Comparison of ENCODE assay signal across 1 cellular context in the genomic region with DNA sequence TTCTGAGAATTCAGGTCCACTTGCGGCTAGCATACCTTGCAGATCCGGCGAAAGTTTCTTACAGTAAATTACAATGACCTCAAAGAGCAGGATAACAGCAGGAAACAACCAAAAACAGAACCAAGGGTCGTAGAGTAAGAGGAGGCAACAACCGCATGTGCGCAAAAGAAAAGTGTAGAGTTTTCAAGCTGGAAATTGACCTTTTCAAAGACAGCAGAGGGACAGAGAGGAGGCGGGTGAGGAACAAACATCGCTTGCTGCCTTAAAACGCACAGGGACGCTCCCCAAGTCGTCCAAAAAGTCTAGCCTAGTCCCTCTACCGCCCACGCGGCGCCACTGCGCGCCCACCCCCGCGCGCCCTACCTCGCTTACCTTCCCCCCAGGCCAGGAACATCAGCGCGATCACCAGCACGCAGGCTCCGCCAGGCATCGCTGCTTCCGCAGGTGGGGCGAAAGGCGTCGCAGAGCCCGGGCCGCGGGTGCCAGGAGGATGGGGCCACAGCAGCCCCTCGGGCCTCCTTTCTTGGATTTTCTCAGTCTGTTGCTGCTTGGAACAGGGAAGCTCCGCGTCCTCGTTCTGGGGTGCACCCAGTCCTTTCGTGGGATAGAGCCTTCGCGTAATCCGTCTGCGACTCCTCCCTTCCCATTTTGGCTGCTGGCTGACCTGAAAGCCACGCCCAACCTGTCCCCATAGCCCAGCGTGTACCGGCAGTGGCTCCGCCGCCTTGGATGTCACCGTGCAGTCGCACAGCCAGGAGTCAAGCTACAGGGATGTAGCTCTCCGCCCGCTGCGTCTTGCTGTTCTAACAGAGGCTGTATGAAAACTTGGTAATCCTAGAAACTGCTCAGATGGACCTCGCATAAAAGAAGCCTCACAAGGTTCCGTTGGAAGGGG.
A peak's percentile ranks its signal among the peaks of the same experiment; 100 is the strongest.
TF ChIP-seq lines count a peak whose summit lies in the region.

A gene (minus strand): TSS at position 579 of the 895 bp plus-strand sequence. CDS start 149 bp downstream, at position 430.

TF ChIP-seq in K562, 482 proteins besides CTCF, POLR2A, EP300 and RAD21 (continued from another document and continues in another):
- TF ChIP-seq, protein P1, sequence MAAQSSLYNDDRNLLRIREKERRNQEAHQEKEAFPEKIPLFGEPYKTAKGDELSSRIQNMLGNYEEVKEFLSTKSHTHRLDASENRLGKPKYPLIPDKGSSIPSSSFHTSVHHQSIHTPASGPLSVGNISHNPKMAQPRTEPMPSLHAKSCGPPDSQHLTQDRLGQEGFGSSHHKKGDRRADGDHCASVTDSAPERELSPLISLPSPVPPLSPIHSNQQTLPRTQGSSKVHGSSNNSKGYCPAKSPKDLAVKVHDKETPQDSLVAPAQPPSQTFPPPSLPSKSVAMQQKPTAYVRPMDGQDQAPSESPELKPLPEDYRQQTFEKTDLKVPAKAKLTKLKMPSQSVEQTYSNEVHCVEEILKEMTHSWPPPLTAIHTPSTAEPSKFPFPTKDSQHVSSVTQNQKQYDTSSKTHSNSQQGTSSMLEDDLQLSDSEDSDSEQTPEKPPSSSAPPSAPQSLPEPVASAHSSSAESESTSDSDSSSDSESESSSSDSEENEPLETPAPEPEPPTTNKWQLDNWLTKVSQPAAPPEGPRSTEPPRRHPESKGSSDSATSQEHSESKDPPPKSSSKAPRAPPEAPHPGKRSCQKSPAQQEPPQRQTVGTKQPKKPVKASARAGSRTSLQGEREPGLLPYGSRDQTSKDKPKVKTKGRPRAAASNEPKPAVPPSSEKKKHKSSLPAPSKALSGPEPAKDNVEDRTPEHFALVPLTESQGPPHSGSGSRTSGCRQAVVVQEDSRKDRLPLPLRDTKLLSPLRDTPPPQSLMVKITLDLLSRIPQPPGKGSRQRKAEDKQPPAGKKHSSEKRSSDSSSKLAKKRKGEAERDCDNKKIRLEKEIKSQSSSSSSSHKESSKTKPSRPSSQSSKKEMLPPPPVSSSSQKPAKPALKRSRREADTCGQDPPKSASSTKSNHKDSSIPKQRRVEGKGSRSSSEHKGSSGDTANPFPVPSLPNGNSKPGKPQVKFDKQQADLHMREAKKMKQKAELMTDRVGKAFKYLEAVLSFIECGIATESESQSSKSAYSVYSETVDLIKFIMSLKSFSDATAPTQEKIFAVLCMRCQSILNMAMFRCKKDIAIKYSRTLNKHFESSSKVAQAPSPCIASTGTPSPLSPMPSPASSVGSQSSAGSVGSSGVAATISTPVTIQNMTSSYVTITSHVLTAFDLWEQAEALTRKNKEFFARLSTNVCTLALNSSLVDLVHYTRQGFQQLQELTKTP (IDR thresholded peaks at IDR 0.05; ENCODE audit: low read depth in 1 of 2, partially characterized antibody in 2 of 2), result peak; percentile 78 to 88
- TF ChIP-seq NFIX (CRISPR knock-in tag; IDR thresholded peaks at IDR 0.05; ENCODE audit: low read depth) (no peak), CREBBP (IDR thresholded peaks at IDR 0.05; ENCODE audit: low read depth, low read length) (no peak), HDAC2 (IDR thresholded peaks at IDR 0.05) (peak; percentile 75; the same call in 1 of the 2 replicates), BRF1 (IDR thresholded peaks at IDR 0.05; ENCODE audit: borderline replicate concordance, extremely low read depth, insufficient read length) (no peak), PHB2 (IDR thresholded peaks at IDR 0.05; ENCODE audit: low read depth) (no peak), MAFK (IDR thresholded peaks at IDR 0.05; ENCODE audit: low read length) (no peak; the same call in 1 of the 2 replicates), RBM22 (IDR thresholded peaks at IDR 0.05; ENCODE audit: low read depth, low read length, poor library complexity, severe bottlenecking) (peak; percentile 45), SRSF1 (IDR thresholded peaks at IDR 0.05; ENCODE audit: low read depth, low read length) (no peak), HMGN3 (IDR thresholded peaks at IDR 0.05; ENCODE audit: borderline replicate concordance, extremely low read depth, insufficient read length, low read depth, low read length) (peak; percentile 99), KDM5B (IDR thresholded peaks at IDR 0.05; ENCODE audit: insufficient replicate concordance, low read depth, low read length) (peak; percentile 72)
- TF ChIP-seq, protein P2, sequence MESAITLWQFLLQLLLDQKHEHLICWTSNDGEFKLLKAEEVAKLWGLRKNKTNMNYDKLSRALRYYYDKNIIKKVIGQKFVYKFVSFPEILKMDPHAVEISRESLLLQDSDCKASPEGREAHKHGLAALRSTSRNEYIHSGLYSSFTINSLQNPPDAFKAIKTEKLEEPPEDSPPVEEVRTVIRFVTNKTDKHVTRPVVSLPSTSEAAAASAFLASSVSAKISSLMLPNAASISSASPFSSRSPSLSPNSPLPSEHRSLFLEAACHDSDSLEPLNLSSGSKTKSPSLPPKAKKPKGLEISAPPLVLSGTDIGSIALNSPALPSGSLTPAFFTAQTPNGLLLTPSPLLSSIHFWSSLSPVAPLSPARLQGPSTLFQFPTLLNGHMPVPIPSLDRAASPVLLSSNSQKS (CRISPR knock-in tag; IDR thresholded peaks at IDR 0.05), result no peak
- TF ChIP-seq, protein P3, sequence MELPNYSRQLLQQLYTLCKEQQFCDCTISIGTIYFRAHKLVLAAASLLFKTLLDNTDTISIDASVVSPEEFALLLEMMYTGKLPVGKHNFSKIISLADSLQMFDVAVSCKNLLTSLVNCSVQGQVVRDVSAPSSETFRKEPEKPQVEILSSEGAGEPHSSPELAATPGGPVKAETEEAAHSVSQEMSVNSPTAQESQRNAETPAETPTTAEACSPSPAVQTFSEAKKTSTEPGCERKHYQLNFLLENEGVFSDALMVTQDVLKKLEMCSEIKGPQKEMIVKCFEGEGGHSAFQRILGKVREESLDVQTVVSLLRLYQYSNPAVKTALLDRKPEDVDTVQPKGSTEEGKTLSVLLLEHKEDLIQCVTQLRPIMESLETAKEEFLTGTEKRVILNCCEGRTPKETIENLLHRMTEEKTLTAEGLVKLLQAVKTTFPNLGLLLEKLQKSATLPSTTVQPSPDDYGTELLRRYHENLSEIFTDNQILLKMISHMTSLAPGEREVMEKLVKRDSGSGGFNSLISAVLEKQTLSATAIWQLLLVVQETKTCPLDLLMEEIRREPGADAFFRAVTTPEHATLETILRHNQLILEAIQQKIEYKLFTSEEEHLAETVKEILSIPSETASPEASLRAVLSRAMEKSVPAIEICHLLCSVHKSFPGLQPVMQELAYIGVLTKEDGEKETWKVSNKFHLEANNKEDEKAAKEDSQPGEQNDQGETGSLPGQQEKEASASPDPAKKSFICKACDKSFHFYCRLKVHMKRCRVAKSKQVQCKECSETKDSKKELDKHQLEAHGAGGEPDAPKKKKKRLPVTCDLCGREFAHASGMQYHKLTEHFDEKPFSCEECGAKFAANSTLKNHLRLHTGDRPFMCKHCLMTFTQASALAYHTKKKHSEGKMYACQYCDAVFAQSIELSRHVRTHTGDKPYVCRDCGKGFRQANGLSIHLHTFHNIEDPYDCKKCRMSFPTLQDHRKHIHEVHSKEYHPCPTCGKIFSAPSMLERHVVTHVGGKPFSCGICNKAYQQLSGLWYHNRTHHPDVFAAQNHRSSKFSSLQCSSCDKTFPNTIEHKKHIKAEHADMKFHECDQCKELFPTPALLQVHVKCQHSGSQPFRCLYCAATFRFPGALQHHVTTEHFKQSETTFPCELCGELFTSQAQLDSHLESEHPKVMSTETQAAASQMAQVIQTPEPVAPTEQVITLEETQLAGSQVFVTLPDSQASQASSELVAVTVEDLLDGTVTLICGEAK (IDR thresholded peaks at IDR 0.05), result no peak; the same call in 1 of the 2 replicates
- TF ChIP-seq, protein P3 (CRISPR knock-in tag; IDR thresholded peaks at IDR 0.05), result no peak
- TF ChIP-seq, protein P4, sequence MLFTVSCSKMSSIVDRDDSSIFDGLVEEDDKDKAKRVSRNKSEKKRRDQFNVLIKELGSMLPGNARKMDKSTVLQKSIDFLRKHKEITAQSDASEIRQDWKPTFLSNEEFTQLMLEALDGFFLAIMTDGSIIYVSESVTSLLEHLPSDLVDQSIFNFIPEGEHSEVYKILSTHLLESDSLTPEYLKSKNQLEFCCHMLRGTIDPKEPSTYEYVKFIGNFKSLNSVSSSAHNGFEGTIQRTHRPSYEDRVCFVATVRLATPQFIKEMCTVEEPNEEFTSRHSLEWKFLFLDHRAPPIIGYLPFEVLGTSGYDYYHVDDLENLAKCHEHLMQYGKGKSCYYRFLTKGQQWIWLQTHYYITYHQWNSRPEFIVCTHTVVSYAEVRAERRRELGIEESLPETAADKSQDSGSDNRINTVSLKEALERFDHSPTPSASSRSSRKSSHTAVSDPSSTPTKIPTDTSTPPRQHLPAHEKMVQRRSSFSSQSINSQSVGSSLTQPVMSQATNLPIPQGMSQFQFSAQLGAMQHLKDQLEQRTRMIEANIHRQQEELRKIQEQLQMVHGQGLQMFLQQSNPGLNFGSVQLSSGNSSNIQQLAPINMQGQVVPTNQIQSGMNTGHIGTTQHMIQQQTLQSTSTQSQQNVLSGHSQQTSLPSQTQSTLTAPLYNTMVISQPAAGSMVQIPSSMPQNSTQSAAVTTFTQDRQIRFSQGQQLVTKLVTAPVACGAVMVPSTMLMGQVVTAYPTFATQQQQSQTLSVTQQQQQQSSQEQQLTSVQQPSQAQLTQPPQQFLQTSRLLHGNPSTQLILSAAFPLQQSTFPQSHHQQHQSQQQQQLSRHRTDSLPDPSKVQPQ (CRISPR knock-in tag; IDR thresholded peaks at IDR 0.05; ENCODE audit: borderline replicate concordance), result no peak
- TF ChIP-seq, protein P5, sequence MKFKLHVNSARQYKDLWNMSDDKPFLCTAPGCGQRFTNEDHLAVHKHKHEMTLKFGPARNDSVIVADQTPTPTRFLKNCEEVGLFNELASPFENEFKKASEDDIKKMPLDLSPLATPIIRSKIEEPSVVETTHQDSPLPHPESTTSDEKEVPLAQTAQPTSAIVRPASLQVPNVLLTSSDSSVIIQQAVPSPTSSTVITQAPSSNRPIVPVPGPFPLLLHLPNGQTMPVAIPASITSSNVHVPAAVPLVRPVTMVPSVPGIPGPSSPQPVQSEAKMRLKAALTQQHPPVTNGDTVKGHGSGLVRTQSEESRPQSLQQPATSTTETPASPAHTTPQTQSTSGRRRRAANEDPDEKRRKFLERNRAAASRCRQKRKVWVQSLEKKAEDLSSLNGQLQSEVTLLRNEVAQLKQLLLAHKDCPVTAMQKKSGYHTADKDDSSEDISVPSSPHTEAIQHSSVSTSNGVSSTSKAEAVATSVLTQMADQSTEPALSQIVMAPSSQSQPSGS (CRISPR knock-in tag; IDR thresholded peaks at IDR 0.05), result no peak
- TF ChIP-seq, protein P6, sequence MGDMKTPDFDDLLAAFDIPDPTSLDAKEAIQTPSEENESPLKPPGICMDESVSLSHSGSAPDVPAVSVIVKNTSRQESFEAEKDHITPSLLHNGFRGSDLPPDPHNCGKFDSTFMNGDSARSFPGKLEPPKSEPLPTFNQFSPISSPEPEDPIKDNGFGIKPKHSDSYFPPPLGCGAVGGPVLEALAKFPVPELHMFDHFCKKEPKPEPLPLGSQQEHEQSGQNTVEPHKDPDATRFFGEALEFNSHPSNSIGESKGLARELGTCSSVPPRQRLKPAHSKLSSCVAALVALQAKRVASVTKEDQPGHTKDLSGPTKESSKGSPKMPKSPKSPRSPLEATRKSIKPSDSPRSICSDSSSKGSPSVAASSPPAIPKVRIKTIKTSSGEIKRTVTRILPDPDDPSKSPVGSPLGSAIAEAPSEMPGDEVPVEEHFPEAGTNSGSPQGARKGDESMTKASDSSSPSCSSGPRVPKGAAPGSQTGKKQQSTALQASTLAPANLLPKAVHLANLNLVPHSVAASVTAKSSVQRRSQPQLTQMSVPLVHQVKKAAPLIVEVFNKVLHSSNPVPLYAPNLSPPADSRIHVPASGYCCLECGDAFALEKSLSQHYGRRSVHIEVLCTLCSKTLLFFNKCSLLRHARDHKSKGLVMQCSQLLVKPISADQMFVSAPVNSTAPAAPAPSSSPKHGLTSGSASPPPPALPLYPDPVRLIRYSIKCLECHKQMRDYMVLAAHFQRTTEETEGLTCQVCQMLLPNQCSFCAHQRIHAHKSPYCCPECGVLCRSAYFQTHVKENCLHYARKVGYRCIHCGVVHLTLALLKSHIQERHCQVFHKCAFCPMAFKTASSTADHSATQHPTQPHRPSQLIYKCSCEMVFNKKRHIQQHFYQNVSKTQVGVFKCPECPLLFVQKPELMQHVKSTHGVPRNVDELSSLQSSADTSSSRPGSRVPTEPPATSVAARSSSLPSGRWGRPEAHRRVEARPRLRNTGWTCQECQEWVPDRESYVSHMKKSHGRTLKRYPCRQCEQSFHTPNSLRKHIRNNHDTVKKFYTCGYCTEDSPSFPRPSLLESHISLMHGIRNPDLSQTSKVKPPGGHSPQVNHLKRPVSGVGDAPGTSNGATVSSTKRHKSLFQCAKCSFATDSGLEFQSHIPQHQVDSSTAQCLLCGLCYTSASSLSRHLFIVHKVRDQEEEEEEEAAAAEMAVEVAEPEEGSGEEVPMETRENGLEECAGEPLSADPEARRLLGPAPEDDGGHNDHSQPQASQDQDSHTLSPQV (IDR thresholded peaks at IDR 0.05), result 0 out of 2 replicates have a peak, but pooled peaks have one; percentile 17
- TF ChIP-seq, protein P7, sequence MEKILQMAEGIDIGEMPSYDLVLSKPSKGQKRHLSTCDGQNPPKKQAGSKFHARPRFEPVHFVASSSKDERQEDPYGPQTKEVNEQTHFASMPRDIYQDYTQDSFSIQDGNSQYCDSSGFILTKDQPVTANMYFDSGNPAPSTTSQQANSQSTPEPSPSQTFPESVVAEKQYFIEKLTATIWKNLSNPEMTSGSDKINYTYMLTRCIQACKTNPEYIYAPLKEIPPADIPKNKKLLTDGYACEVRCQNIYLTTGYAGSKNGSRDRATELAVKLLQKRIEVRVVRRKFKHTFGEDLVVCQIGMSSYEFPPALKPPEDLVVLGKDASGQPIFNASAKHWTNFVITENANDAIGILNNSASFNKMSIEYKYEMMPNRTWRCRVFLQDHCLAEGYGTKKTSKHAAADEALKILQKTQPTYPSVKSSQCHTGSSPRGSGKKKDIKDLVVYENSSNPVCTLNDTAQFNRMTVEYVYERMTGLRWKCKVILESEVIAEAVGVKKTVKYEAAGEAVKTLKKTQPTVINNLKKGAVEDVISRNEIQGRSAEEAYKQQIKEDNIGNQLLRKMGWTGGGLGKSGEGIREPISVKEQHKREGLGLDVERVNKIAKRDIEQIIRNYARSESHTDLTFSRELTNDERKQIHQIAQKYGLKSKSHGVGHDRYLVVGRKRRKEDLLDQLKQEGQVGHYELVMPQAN (IDR thresholded peaks at IDR 0.05; ENCODE audit: borderline replicate concordance), result no peak; the same call in none of the 2 replicates
